ENCODE assay signal across 20 cellular contexts in the genomic region with DNA sequence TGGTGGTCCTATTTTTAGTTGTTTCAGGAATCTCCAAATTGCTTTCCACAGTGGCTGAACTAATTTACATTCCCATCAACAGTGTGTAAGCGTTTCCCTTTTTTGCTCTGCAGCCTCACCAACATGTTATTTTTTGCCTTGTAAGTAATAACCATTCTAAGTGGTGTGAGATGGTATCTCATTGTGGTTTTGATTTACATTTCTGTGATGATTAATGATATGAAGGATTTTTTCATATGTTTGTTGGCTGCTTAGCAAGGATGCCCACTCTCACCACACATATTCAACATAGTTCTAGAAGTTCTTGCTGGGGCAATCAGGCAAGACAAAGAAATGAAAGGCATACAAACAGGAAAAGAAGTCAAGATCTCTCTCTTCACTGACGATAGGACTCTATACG.
DNase-seq lines count a peak whose midpoint lies in the region; ATAC-seq, FAIRE-seq and TF ChIP-seq lines count a peak whose summit lies in the region.
"Had no signal": no experiment of that assay in that cellular context is flagged by ENCODE, and none has a peak within 500 bp of the region (broad histone marks: within the 10 kb centered on the region; RNA-seq: fewer than 3 reads in every experiment).

No MANE protein-coding gene starts in this region.

- DNase-seq in KBM-7 = peak; percentile 2
- peak; percentile 7 for DNase-seq in RPMI7951 (ENCODE audit: low read depth)
- DNase-seq in astrocyte of the hippocampus (ENCODE audit: low read depth, low spot score) = peak; percentile 5
- DNase-seq in pancreas = no peak
- no peak for DNase-seq in COLO829 (ENCODE audit: low spot score)
- no peak for DNase-seq in ureter (ENCODE audit: low spot score)
- no peak for DNase-seq in NCI-H2029 (lab: John Stamatoyannopoulos, UW)
- DNase-seq: ACHN; BE2C; C1 segment of cervical spinal cord; Caco-2; CD4-positive, CD25-positive, alpha-beta regulatory T cell; CD8-positive, alpha-beta memory T cell; GM23248; HCEC 1CT; IMR-90 had no signal

- no peak for TF ChIP-seq CTCF in pancreas (IDR thresholded peaks at IDR 0.05)

- H3K27me3 ChIP-seq in pancreas = peaks cover 0 to 9% (median 0%) of the 10 kb centered on the region in 4 donors
- H3K27me3 ChIP-seq: BE2C had no signal

- FAIRE-seq in pancreas (lab: Jason Lieb, UNC) = peak; percentile 53
- FAIRE-seq: G401.6, GM12891, H54 had no signal

- no peak overlapping the region for H3K27ac ChIP-seq in pancreas
- H3K27ac ChIP-seq: GM23248, HL-60 had no signal

- in situ Hi-C loops in KBM-7 (cut with MboI; ENCODE audit: low pct_unique_long_range_greater_than_20kb, low sequenced_read_pairs) = no loop called here

- H3K9me3 ChIP-seq in pancreas = no peaks in the 10 kb centered on the region
- H3K9me3 ChIP-seq: BE2C, Caco-2 had no signal

- H3K36me3 ChIP-seq in pancreas = no peaks in the 10 kb centered on the region
- H3K36me3 ChIP-seq: BE2C had no signal

- 48 to 50% methylated on average over 3 of the region's 3 CpGs for WGBS in pancreas, 2 donors

- no peaks in the 10 kb centered on the region for H3K4me1 ChIP-seq in pancreas
- H3K4me1 ChIP-seq: BE2C, Caco-2 had no signal

- no peak for ATAC-seq in pancreas

- intact Hi-C loops in pancreas (cut with DNase I) = no loop called here

- H3K4me3 ChIP-seq in pancreas = no peak overlapping the region
- H3K4me3 ChIP-seq: GM23248 had no signal

Comparison
In these comparisons a context has a peak if more than half of its experiments do, and no peak if none do; other contexts are left out.
1. DNase-seq: peak in KBM-7 (single experiment), RPMI7951 (single experiment) and astrocyte of the hippocampus (single experiment); none in pancreas (0 of 6), COLO829 (single experiment), ureter (single experiment) and NCI-H2029 (single experiment).